ENCODE assay signal across 8 cellular contexts in genomic region chr16:23556881-23557778, GRCh38. TPM values are rescaled to one million over a fixed set of nuclear protein-coding genes. Genes with fewer than 3 reads are reported as not detected.
DNase-seq lines count a peak whose midpoint lies in the region; ATAC-seq and TF ChIP-seq lines count a peak whose summit lies in the region.

Gene EARS2, minus strand, starts transcription at chr16:23557350. Its CDS starts 7 bp downstream, at chr16:23557343.
Gene UBFD1, plus strand, starts transcription at chr16:23557727. Its CDS starts 16 bp downstream, at chr16:23557743.

- no peaks in the 10 kb centered on the region for H3F3A ChIP-seq in PC-3 (ENCODE audit: low read length, unreplicated experiment)

- H3K9me3 ChIP-seq in PC-3 (ENCODE audit: low read length), result no peaks in the 10 kb centered on the region
- no peaks in the 10 kb centered on the region for H3K9me3 ChIP-seq in mucosa of stomach (ENCODE audit: control insufficient read depth, low read length)

- peak within 1 kb of the TSS; percentile 91 for H3K4me3 ChIP-seq in Jurkat, Clone E6-1 (ENCODE audit: low read length)
- H3K4me3 ChIP-seq in PC-3 (ENCODE audit: low read length) (peak within 1 kb of the TSS; percentile 96), mucosa of stomach (ENCODE audit: low read length) (peak within 1 kb of the TSS; percentile 84)

- H3K4me1 ChIP-seq in PC-3 (ENCODE audit: insufficient read depth, low read length) (peaks cover 5% of the 10 kb centered on the region; the same call in 1 of the 2 replicates), mucosa of stomach (ENCODE audit: control insufficient read depth, insufficient read depth, low read length) (peaks cover 13% of the 10 kb centered on the region)

- peaks cover 18% of the 10 kb centered on the region for H3K36me3 ChIP-seq in PC-3 (ENCODE audit: low read depth, low read length)
- H3K36me3 ChIP-seq in mucosa of stomach (ENCODE audit: control insufficient read depth, insufficient read depth, low read length), result peaks cover 7% of the 10 kb centered on the region

- H4K20me1 ChIP-seq in PC-3 (ENCODE audit: low read length), result no peaks in the 10 kb centered on the region; the same call in 1 of the 2 replicates

- TF ChIP-seq CTCF in PC-3 (conservative IDR thresholded peaks at IDR 0.05; ENCODE audit: low read depth, low read length), result peak; percentile 74

- ATAC-seq in GM21619 (IDR thresholded peaks at IDR 0.05; ENCODE audit: unreplicated experiment), result peak; percentile 88
- peak; percentile 91 for ATAC-seq in PC-3

- no peaks in the 10 kb centered on the region for H3K9me2 ChIP-seq in PC-3 (replicated peaks; ENCODE audit: low read length)

- peak; percentile 67 for TF ChIP-seq POLR2A in erythroblast (IDR thresholded peaks at IDR 0.05; ENCODE audit: low read length)

- BruUV-seq in PC-3 (replicated peaks; lab: Mats Ljungman, UMichigan), result TSS peak; percentile 70

- intact Hi-C loops in PC-3 (cut with micrococcal nuclease), result loop anchor here (1.0 to 2.0 kb wide), 3 partner anchors 16 to 172 kb away; partner anchors contain the start of gene GGA2

- peak; percentile 98 for DNase-seq in DMS53 treated with DMSO at 0.1 percent for 48 hours (lab: John Stamatoyannopoulos, UW; ENCODE audit: unreplicated experiment)
- DNase-seq in Jurkat, Clone E6-1 (ENCODE audit: low read depth, low spot score), result peak; percentile 97
- peak; percentile 96 for DNase-seq in PC-3
- DNase-seq in activated T-cell treated with anti-CD3 and anti-CD28 coated beads for 48 hours (ENCODE audit: low read depth), result peak; percentile 99
- DNase-seq in erythroblast (lab: John Stamatoyannopoulos, UW), result peak; percentile 100
- DNase-seq in stimulated activated CD8-positive, alpha-beta memory T cell treated with anti-CD3 and anti-CD28 coated beads, Interleukin-7, amount 100 ng/mL, for 1 hour (ENCODE audit: low read depth in 2 of 2), result peak; percentile 89 to 94

- POLR2A ChIA-PET in PC-3 (lab: Charles Lee; ENCODE audit: unreplicated experiment), result interaction anchor here (0.7 to 1.0 kb wide), 2 partner anchors 17 to 43 kb away, joined by 3 to 6 read pairs; no protein-coding TSS in a partner anchor

- peak within 1 kb of the TSS; percentile 95 for H3K4me2 ChIP-seq in PC-3 (ENCODE audit: low read length)

- H3K27me3 ChIP-seq in PC-3 (ENCODE audit: low read length) (no peaks in the 10 kb centered on the region), mucosa of stomach (ENCODE audit: control insufficient read depth, insufficient read depth, low read length) (no peaks in the 10 kb centered on the region)

- CTCF ChIA-PET in PC-3 (lab: Charles Lee), result interaction anchor here (0.8 kb wide), 1 partner anchor 17 kb away, joined by 4 read pairs; no protein-coding TSS in a partner anchor

- H3K79me2 ChIP-seq in PC-3 (ENCODE audit: low read length), result peaks cover 43% of the 10 kb centered on the region

- H3K9ac ChIP-seq in PC-3 (ENCODE audit: low read length) (peak within 1 kb of the TSS; percentile 99), mucosa of stomach (ENCODE audit: low read length) (peak within 1 kb of the TSS; percentile 71)

- H2AFZ ChIP-seq in PC-3 (ENCODE audit: low read length), result peak within 1 kb of the TSS; percentile 83

- H3K27ac ChIP-seq in PC-3 (ENCODE audit: low read length), result peak within 1 kb of the TSS; percentile 95

RNA-seq across cellular contexts. Expression of gene EARS2, which starts in this region (rescaled TPM):
- polyA plus RNA-seq in Jurkat, Clone E6-1 (2012; ENCODE audit: insufficient read depth, insufficient read length), result 21.8 TPM
- total RNA-seq in PC-3 (2014; rRNA removed), result 23.7 and 31.6 TPM in 2 replicates

RNA-seq across cellular contexts. Expression of gene UBFD1, which starts in this region (rescaled TPM):
- 30.1 TPM for polyA plus RNA-seq in Jurkat, Clone E6-1 (2012; ENCODE audit: insufficient read depth, insufficient read length)
- 69.7 and 85.3 TPM in 2 replicates for total RNA-seq in PC-3 (2014; rRNA removed)

Comparison
In these comparisons a context has a peak if more than half of its experiments do, and no peak if none do; other contexts are left out.
1. Peak in every context shown above with its lines: DNase-seq, ATAC-seq, H3K4me3 ChIP-seq and H3K27ac ChIP-seq.